In the genomic region with DNA sequence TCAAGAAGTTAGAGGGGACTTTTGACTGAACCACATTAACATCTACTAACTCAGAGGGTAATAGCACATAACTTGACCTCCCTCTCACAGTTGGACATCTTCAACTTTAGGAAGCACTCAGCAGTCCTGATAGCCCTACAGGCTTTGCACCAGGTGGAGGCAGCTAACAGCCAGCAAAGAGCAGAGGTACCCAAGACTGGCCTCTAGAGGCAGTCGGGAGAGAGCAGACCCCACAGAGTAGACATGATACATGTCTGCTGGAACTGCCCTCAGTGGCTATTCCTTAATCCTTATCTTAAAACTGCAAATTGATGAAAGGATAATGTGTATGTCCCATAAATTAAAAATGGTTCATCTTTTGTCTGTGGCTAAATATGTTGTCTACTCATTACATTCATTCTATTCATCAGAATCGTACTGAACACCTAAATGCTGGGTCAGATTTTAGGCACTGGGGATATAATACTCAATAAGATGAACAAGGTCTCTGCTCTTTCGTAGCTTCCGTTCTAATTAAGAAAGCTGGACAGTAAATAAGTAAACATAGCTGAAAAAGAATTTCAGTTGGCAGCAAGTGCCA, we compare ENCODE assay signal across 1 cellular context.
TF ChIP-seq lines count a peak whose summit lies in the region.

No MANE protein-coding gene starts in this region.

TF ChIP-seq in IMR-90, 13 proteins besides CTCF, POLR2A, EP300 and RAD21 (continued from another document):
- TF ChIP-seq, protein P1, sequence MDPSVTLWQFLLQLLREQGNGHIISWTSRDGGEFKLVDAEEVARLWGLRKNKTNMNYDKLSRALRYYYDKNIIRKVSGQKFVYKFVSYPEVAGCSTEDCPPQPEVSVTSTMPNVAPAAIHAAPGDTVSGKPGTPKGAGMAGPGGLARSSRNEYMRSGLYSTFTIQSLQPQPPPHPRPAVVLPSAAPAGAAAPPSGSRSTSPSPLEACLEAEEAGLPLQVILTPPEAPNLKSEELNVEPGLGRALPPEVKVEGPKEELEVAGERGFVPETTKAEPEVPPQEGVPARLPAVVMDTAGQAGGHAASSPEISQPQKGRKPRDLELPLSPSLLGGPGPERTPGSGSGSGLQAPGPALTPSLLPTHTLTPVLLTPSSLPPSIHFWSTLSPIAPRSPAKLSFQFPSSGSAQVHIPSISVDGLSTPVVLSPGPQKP (IDR thresholded peaks at IDR 0.05; ENCODE audit: borderline replicate concordance, low read depth, low read length) = no peak
- TF ChIP-seq RCOR1 (IDR thresholded peaks at IDR 0.05; ENCODE audit: insufficient replicate concordance, low read length) (no peak), MAFK (IDR thresholded peaks at IDR 0.05; ENCODE audit: low read depth, low read length) (no peak), FOS (IDR thresholded peaks at IDR 0.05; ENCODE audit: low read depth, low read length) (no peak), MXI1 (IDR thresholded peaks at IDR 0.05; ENCODE audit: borderline replicate concordance, low read depth, low read length) (no peak), MAZ (IDR thresholded peaks at IDR 0.05; ENCODE audit: borderline replicate concordance, low read depth, low read length) (no peak)
